Comparison of ENCODE assay signal across 1 cellular context in genomic region chr20:54476336-54476928, GRCh38.
TF ChIP-seq lines count a peak whose summit lies in the region.

No MANE protein-coding gene starts in this region.

TF ChIP-seq in HEK293, 187 proteins besides CTCF, POLR2A, EP300 and RAD21 (continued from another document):
- TF ChIP-seq PRDM4 (tag by site-specific recombination; IDR thresholded peaks at IDR 0.05): no peak
- TF ChIP-seq, protein P1, sequence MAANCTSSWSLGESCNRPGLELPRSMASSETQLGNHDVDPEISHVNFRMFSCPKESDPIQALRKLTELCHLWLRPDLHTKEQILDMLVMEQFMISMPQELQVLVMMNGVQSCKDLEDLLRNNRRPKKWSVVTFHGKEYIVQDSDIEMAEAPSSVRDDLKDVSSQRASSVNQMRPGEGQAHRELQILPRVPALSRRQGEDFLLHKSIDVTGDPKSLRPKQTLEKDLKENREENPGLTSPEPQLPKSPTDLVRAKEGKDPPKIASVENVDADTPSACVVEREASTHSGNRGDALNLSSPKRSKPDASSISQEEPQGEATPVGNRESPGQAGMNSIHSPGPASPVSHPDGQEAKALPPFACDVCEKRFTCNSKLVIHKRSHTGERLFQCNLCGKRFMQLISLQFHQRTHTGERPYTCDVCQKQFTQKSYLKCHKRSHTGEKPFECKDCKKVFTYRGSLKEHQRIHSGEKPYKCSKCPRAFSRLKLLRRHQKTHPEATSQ (tag by site-specific recombination; IDR thresholded peaks at IDR 0.05): no peak
- TF ChIP-seq ZNF239 (tag by site-specific recombination; IDR thresholded peaks at IDR 0.05): no peak
- TF ChIP-seq, protein P2, sequence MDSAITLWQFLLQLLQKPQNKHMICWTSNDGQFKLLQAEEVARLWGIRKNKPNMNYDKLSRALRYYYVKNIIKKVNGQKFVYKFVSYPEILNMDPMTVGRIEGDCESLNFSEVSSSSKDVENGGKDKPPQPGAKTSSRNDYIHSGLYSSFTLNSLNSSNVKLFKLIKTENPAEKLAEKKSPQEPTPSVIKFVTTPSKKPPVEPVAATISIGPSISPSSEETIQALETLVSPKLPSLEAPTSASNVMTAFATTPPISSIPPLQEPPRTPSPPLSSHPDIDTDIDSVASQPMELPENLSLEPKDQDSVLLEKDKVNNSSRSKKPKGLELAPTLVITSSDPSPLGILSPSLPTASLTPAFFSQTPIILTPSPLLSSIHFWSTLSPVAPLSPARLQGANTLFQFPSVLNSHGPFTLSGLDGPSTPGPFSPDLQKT (IDR thresholded peaks at IDR 0.05; ENCODE audit: borderline replicate concordance, low read depth, low read length): no peak
- TF ChIP-seq MZF1 (tag by site-specific recombination; IDR thresholded peaks at IDR 0.05; ENCODE audit: borderline replicate concordance): no peak
- TF ChIP-seq, protein P3, sequence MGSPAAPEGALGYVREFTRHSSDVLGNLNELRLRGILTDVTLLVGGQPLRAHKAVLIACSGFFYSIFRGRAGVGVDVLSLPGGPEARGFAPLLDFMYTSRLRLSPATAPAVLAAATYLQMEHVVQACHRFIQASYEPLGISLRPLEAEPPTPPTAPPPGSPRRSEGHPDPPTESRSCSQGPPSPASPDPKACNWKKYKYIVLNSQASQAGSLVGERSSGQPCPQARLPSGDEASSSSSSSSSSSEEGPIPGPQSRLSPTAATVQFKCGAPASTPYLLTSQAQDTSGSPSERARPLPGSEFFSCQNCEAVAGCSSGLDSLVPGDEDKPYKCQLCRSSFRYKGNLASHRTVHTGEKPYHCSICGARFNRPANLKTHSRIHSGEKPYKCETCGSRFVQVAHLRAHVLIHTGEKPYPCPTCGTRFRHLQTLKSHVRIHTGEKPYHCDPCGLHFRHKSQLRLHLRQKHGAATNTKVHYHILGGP (tag by site-specific recombination; IDR thresholded peaks at IDR 0.05): no peak
- TF ChIP-seq ZNF146 (tag by site-specific recombination; IDR thresholded peaks at IDR 0.05): no peak
- TF ChIP-seq ZNF529 (tag by site-specific recombination; IDR thresholded peaks at IDR 0.05; ENCODE audit: insufficient replicate concordance): no peak
- no peak for TF ChIP-seq KLF8 (tag by site-specific recombination; IDR thresholded peaks at IDR 0.05)
- no peak for TF ChIP-seq ZNF664 (tag by site-specific recombination; IDR thresholded peaks at IDR 0.05)
- no peak for TF ChIP-seq TRIM28 (IDR thresholded peaks at IDR 0.05; ENCODE audit: borderline replicate concordance, low read length)
TF ChIP-seq in HEK293: peak in this region for 0.
